ENCODE assay signal across 13 cellular contexts in the genomic region with DNA sequence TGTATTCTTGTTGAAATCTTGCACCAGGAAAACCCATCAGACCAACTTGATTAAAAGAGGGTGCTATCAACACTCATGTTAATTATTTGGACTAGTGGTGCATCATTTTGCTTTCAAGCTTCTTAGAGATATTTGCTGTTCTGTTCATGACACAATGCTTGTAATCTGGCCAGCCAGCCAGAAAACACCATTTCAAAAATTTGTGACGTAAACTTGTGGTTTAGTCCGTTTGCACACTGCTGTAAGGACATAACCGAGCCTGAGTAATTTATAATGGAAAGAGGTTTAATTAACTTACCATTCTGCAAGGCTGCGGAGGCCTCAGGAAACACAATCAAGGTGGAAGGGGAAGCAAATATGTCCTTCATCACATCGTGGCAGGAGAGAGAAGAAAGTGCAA.
DNase-seq lines count a peak whose midpoint lies in the region; ATAC-seq and TF ChIP-seq lines count a peak whose summit lies in the region.
"Had no signal": no experiment of that assay in that cellular context is flagged by ENCODE, and none has a peak within 500 bp of the region (broad histone marks: within the 10 kb centered on the region; RNA-seq: fewer than 3 reads in every experiment).

No MANE protein-coding gene starts in this region.

- peak overlapping the region; percentile 4; the same call in 1 of the 2 replicates for H2BK120ac ChIP-seq in IMR-90 (ENCODE audit: low read depth, low read length)

- DNase-seq in IMR-90 (peak; percentile 73), astrocyte of the spinal cord (ENCODE audit: low read depth, low spot score) (peak; percentile 77), iris pigment epithelial cell (ENCODE audit: low read depth) (peak; percentile 97), substantia nigra (lab: John Stamatoyannopoulos, UW) (no peak), RWPE1 (ENCODE audit: low spot score) (no peak), ecto neural progenitor cell (ENCODE audit: low spot score) (no peak), GF-D8 (lab: John Stamatoyannopoulos, UW) (no peak)
- DNase-seq in stimulated activated CD4-positive, alpha-beta T cell treated with anti-CD3 and anti-CD28 coated beads, Interleukin-2, amount 100 ng/mL, for 24 hours: no peak
- DNase-seq: effector CD8-positive, alpha-beta T cell; islet precursor cell; NCI-H1092 treated with DMSO at 0.1 percent for 48 hours; pancreas had no signal

- dilution Hi-C loops in IMR-90 (cut with HindIII; ENCODE audit: low sequenced_read_pairs, unreplicated experiment): no loop called here

- H3K27ac ChIP-seq in IMR-90 (ENCODE audit: insufficient read depth, low read length) (no peak overlapping the region; the same call in 1 of the 2 replicates), substantia nigra (ENCODE audit: low read depth, low read length, poor library complexity, severe bottlenecking) (peak overlapping the region; percentile 7), RWPE1 (no peak overlapping the region)
- H3K27ac ChIP-seq: pancreas had no signal

- no peaks in the 10 kb centered on the region for H3K9me1 ChIP-seq in IMR-90 (ENCODE audit: insufficient read depth, low read length)

- H2AFZ ChIP-seq in IMR-90 (replicated peaks; ENCODE audit: low read length, poor library complexity): no peak overlapping the region

- H3K14ac ChIP-seq in IMR-90 (replicated peaks; ENCODE audit: low read depth, low read length): no peak overlapping the region

- H3K23ac ChIP-seq in IMR-90 (ENCODE audit: low read depth, low read length): no peak overlapping the region

- peak overlapping the region; percentile 6; the same call in 1 of the 2 replicates for H2BK20ac ChIP-seq in IMR-90 (ENCODE audit: low read depth, low read length)

- no peaks in the 10 kb centered on the region for H3K9me3 ChIP-seq in IMR-90 (ENCODE audit: control insufficient read depth, insufficient read depth, low read length)
- H3K9me3 ChIP-seq: HAP-1, pancreas had no signal

- peak overlapping the region in 1 of 2 experiments; percentile 33; a peak in 1 of 4 replicates for H4K8ac ChIP-seq in IMR-90 (ENCODE audit: low read depth in 2 of 2, low read length in 2 of 2)

- H2BK5ac ChIP-seq in IMR-90 (ENCODE audit: low read depth, low read length, poor library complexity, severe bottlenecking): peak overlapping the region; percentile 63

- no peak for TF ChIP-seq RAD21 in IMR-90 (IDR thresholded peaks at IDR 0.05; ENCODE audit: low read length)

- BruUV-seq in IMR-90 (replicated peaks; lab: Mats Ljungman, UMichigan): no TSS peak

- no peaks in the 10 kb centered on the region for H4K20me1 ChIP-seq in IMR-90 (ENCODE audit: insufficient read depth, low read length)

- POLR2A ChIA-PET in IMR-90 (lab: Charles Lee; ENCODE audit: unreplicated experiment): no interaction called here
- POLR2A ChIA-PET in RWPE1 (lab: Yijun Ruan, JAX; ENCODE audit: low non-redundant PET): no interaction called here

- no peak overlapping the region for H2BK15ac ChIP-seq in IMR-90 (ENCODE audit: low read depth, low read length)

- H3K4me3 ChIP-seq in IMR-90 (ENCODE audit: insufficient read depth, low read depth, low read length) (no peak overlapping the region), astrocyte of the spinal cord (ENCODE audit: low read depth, low read length) (no peak overlapping the region)
- H3K4me3 ChIP-seq: HAP-1, pancreas had no signal

- ATAC-seq in IMR-90 (ENCODE audit: low read depth): peak; percentile 64

- no peaks in the 10 kb centered on the region for H3K27me3 ChIP-seq in IMR-90 (ENCODE audit: control insufficient read depth, insufficient read depth, low read length)
- H3K27me3 ChIP-seq: pancreas had no signal

- no peak for TF ChIP-seq POLR2A in IMR-90 (IDR thresholded peaks at IDR 0.05; ENCODE audit: low read depth, low read length)

- intact Hi-C loops in IMR-90 (cut with micrococcal nuclease): no loop called here

- no CpG with 5 or more reads among the region's 5 CpGs for WGBS in IMR-90 (ENCODE audit: extremely low coverage in 2 of 2, insufficient read length in 1 of 2), 2 experiments

- no peaks in the 10 kb centered on the region for H3K36me3 ChIP-seq in IMR-90 (ENCODE audit: control insufficient read depth, insufficient read depth, low read length)
- H3K36me3 ChIP-seq: HAP-1, pancreas had no signal

- peak overlapping the region; percentile 41; the same call in 1 of the 2 replicates for H4K5ac ChIP-seq in IMR-90 (ENCODE audit: low read depth, low read length)

- peaks cover 14% of the 10 kb centered on the region for H3K4me1 ChIP-seq in IMR-90 (ENCODE audit: control insufficient read depth, insufficient read depth, low read length)

- CTCF ChIA-PET in IMR-90 (lab: Yijun Ruan, JAX): interaction anchor here (1.3 kb wide), 1 partner anchor 35 kb away, joined by 3 read pairs; no protein-coding TSS in a partner anchor
- CTCF ChIA-PET in RWPE1 (lab: Yijun Ruan, JAX): no interaction called here

- in situ Hi-C loops in IMR-90 (cut with MboI; ENCODE audit: low sequenced_read_pairs) (no loop called here), astrocyte of the spinal cord (cut with HindIII; ENCODE audit: low sequenced_read_pairs) (no loop called here)

- H4K91ac ChIP-seq in IMR-90 (ENCODE audit: insufficient read depth, low read depth, low read length): no peak overlapping the region

- no peak overlapping the region for H3K9ac ChIP-seq in IMR-90 (ENCODE audit: low read depth, low read length)

- H3K18ac ChIP-seq in IMR-90 (ENCODE audit: low read depth, low read length): peak overlapping the region; percentile 62; the same call in 1 of the 2 replicates

- peak overlapping the region; percentile 13; the same call in 1 of the 2 replicates for H3K4ac ChIP-seq in IMR-90 (ENCODE audit: low read depth, low read length)

- H3K79me1 ChIP-seq in IMR-90 (ENCODE audit: low read depth in 1 of 2, low read length in 2 of 2): no peaks in the 10 kb centered on the region

- TF ChIP-seq CTCF in IMR-90 (conservative IDR thresholded peaks at IDR 0.05; ENCODE audit: low read depth, low read length) (no peak), astrocyte of the spinal cord (IDR thresholded peaks at IDR 0.05; ENCODE audit: low read depth, low read length) (no peak), RWPE1 (conservative IDR thresholded peaks at IDR 0.05; ENCODE audit: low read depth) (no peak)

- no peak overlapping the region for H2AK9ac ChIP-seq in IMR-90 (replicated peaks; ENCODE audit: low read depth, low read length, poor library complexity)

- H3K4me2 ChIP-seq in IMR-90 (ENCODE audit: low read depth, low read length): peak overlapping the region; percentile 22; the same call in 1 of the 2 replicates

- no peak overlapping the region for H2AK5ac ChIP-seq in IMR-90 (ENCODE audit: low read depth, low read length)

- no peak overlapping the region for H3K56ac ChIP-seq in IMR-90 (ENCODE audit: extremely low read depth, insufficient read depth, low read length)

TF ChIP-seq in IMR-90, 13 proteins besides CTCF, POLR2A, EP300 and RAD21:
- TF ChIP-seq ELK1 (IDR thresholded peaks at IDR 0.05; ENCODE audit: borderline replicate concordance, low read depth, low read length) (no peak), CEBPB (IDR thresholded peaks at IDR 0.05; ENCODE audit: low read depth, low read length) (0 out of 2 replicates have a peak, but pooled peaks have one; percentile 5), MAFK (IDR thresholded peaks at IDR 0.05; ENCODE audit: low read depth, low read length) (no peak), NFE2L2 (IDR thresholded peaks at IDR 0.05; ENCODE audit: low read depth, low read length) (no peak)

Comparison
In these comparisons a context has a peak if more than half of its experiments do, and no peak if none do; other contexts are left out.
1. DNase-seq: peak in IMR-90 (single experiment), astrocyte of the spinal cord (single experiment) and iris pigment epithelial cell (single experiment); none in substantia nigra (0 of 49), RWPE1 (single experiment), stimulated activated CD4-positive, alpha-beta T cell treated with anti-CD3 and anti-CD28 coated beads, Interleukin-2, amount 100 ng/mL, for 24 hours (0 of 2), ecto neural progenitor cell (single experiment) and GF-D8 (single experiment).